ENCODE assay signal across 1 cellular context in the genomic region with DNA sequence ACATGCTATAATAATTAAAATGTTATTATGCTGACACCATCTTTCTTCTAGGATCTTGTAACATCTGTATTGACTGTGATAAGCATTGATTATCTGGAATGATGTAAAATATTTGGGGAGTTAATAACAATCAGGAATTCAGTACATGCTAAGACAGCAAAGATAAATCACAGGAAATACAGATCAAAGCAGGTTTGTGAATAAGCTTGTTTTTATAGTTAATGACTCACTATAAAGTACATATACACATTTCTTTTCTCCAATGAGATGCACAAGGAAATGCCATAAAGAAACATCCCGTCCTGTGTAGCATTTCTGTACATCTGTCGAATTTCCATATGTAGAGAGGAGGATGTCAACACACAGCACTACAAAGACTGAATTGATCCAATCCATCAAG.
TF ChIP-seq lines count a peak whose summit lies in the region.

No MANE protein-coding gene starts in this region.

TF ChIP-seq in A549, 52 proteins besides CTCF, POLR2A, EP300 and RAD21 (continued from another document):
- TF ChIP-seq HDAC2 (IDR thresholded peaks at IDR 0.05) (no peak), GATA3 (IDR thresholded peaks at IDR 0.05; ENCODE audit: borderline replicate concordance) (peak; percentile 77; the same call in 1 of the 2 replicates), JUNB (IDR thresholded peaks at IDR 0.05) (peak; percentile 74)
TF ChIP-seq in A549: peak in this region for 4.
